In genomic region chr7:94655562-94655883, GRCh38 we compare ENCODE assay signal across 9 cellular contexts. TPM values are rescaled to one million over a fixed set of nuclear protein-coding genes. Genes with fewer than 3 reads are reported as not detected.
DNase-seq lines count a peak whose midpoint lies in the region; ATAC-seq and TF ChIP-seq lines count a peak whose summit lies in the region.
"Had no signal": no experiment of that assay in that cellular context is flagged by ENCODE, and none has a peak within 500 bp of the region (broad histone marks: within the 10 kb centered on the region; RNA-seq: fewer than 3 reads in every experiment).

No MANE protein-coding gene starts in this region.

- no peaks in the 10 kb centered on the region for H3K27me3 Mint-ChIP-seq in progenitor cell of endocrine pancreas

- H3K4me3 ChIP-seq in SJSA1 (peak overlapping the region; percentile 92), fibroblast of mammary gland (ENCODE audit: control insufficient read depth, low read depth, low read length) (peak overlapping the region; percentile 69)

- peak; percentile 40 for DNase-seq in ELR (ENCODE audit: low read depth)
- peak in 1 of 2 experiments; percentile 52 for DNase-seq in SJSA1 (ENCODE audit: low read depth in 1 of 2, low spot score in 2 of 2)
- DNase-seq in fibroblast of mammary gland (ENCODE audit: low read depth), result no peak
- DNase-seq in progenitor cell of endocrine pancreas (ENCODE audit: low spot score, unreplicated experiment), result no peak
- no peak for DNase-seq in mesenteric fat pad (ENCODE audit: low spot score)
- no peak for DNase-seq in pons (ENCODE audit: low spot score)

- TF ChIP-seq POLR2A in GM18505 (IDR thresholded peaks at IDR 0.05; ENCODE audit: borderline replicate concordance, extremely low read depth, insufficient read depth, insufficient read length), result no peak

- H3K27ac Mint-ChIP-seq in progenitor cell of endocrine pancreas, result peak overlapping the region; percentile 95

- H3K4me1 Mint-ChIP-seq in progenitor cell of endocrine pancreas (ENCODE audit: low read depth), result peaks cover 12% of the 10 kb centered on the region

- H3K9me3 ChIP-seq in SJSA1 (replicated peaks), result no peaks in the 10 kb centered on the region
- H3K9me3 ChIP-seq: neutrophil had no signal

- peak overlapping the region; percentile 87 for H3K27ac ChIP-seq in SJSA1
- H3K27ac ChIP-seq: neutrophil had no signal

- peaks cover 9% of the 10 kb centered on the region; the same call in 1 of the 2 replicates for H3K4me1 ChIP-seq in SJSA1 (replicated peaks)

- 0 out of 2 replicates have a peak, but pooled peaks cover 2% of the 10 kb centered on the region for H3K36me3 ChIP-seq in SJSA1
- H3K36me3 ChIP-seq: neutrophil had no signal

- TF ChIP-seq CTCF in fibroblast of mammary gland (conservative IDR thresholded peaks at IDR 0.05; ENCODE audit: control insufficient read depth, insufficient read depth, low read depth, low read length), result no peak
- TF ChIP-seq CTCF in progenitor cell of endocrine pancreas (IDR thresholded peaks at IDR 0.05; ENCODE audit: unreplicated experiment), result no peak

- H3K27me3 ChIP-seq in SJSA1 (replicated peaks), result no peaks in the 10 kb centered on the region

- H3K4me3 Mint-ChIP-seq in progenitor cell of endocrine pancreas (ENCODE audit: low read depth), result peak overlapping the region; percentile 90

- H3K9me3 Mint-ChIP-seq in progenitor cell of endocrine pancreas (ENCODE audit: low read depth), result no peaks in the 10 kb centered on the region

- ATAC-seq in HG02588 (IDR thresholded peaks at IDR 0.05; ENCODE audit: unreplicated experiment) (no peak), GM18505 (IDR thresholded peaks at IDR 0.05; ENCODE audit: unreplicated experiment) (no peak)

- H3K36me3 Mint-ChIP-seq in progenitor cell of endocrine pancreas (ENCODE audit: insufficient read depth), result no peaks in the 10 kb centered on the region

RNA-seq across cellular contexts. Expression of gene SGCE, which starts 0.4 kb away (rescaled TPM):
- 117 and 123 TPM in 2 replicates for total RNA-seq in SJSA1 (2014; rRNA removed; shearing (Covaris generic))
- 35.4 and 49.3 TPM in 2 replicates for total RNA-seq in progenitor cell of endocrine pancreas
- 58.1 TPM for total RNA-seq in mesenteric fat pad
